Comparison of ENCODE assay signal across 2 cellular contexts in genomic region chr6:159829515-159829914, GRCh38.
TF ChIP-seq lines count a peak whose summit lies in the region.

No MANE protein-coding gene starts in this region.

TF ChIP-seq in SK-N-SH, 30 proteins besides CTCF, POLR2A, EP300 and RAD21 (continued from another document):
- TF ChIP-seq PBX3 (IDR thresholded peaks at IDR 0.05) (no peak), RXRA (IDR thresholded peaks at IDR 0.05; ENCODE audit: borderline replicate concordance, low read depth) (no peak), CHD2 (IDR thresholded peaks at IDR 0.05; ENCODE audit: low read length, partially characterized antibody) (no peak), FOXM1 (IDR thresholded peaks at IDR 0.05; ENCODE audit: low read depth) (no peak), NFIC (IDR thresholded peaks at IDR 0.05; ENCODE audit: borderline replicate concordance) (no peak), RCOR1 (IDR thresholded peaks at IDR 0.05; ENCODE audit: low read length) (no peak), ELF1 (IDR thresholded peaks at IDR 0.05) (no peak), NRF1 (IDR thresholded peaks at IDR 0.05; ENCODE audit: low read depth, low read length) (no peak), FOSL2 (IDR thresholded peaks at IDR 0.05; ENCODE audit: borderline replicate concordance, low read depth) (no peak), IRF3 (IDR thresholded peaks at IDR 0.05; ENCODE audit: low read depth, low read length) (no peak), YY1 (IDR thresholded peaks at IDR 0.05; ENCODE audit: low read depth) (no peak), TCF12 (IDR thresholded peaks at IDR 0.05) (no peak), TAF1 (IDR thresholded peaks at IDR 0.05; ENCODE audit: borderline replicate concordance, low read depth, low read length) (no peak)
- TF ChIP-seq, protein P1, sequence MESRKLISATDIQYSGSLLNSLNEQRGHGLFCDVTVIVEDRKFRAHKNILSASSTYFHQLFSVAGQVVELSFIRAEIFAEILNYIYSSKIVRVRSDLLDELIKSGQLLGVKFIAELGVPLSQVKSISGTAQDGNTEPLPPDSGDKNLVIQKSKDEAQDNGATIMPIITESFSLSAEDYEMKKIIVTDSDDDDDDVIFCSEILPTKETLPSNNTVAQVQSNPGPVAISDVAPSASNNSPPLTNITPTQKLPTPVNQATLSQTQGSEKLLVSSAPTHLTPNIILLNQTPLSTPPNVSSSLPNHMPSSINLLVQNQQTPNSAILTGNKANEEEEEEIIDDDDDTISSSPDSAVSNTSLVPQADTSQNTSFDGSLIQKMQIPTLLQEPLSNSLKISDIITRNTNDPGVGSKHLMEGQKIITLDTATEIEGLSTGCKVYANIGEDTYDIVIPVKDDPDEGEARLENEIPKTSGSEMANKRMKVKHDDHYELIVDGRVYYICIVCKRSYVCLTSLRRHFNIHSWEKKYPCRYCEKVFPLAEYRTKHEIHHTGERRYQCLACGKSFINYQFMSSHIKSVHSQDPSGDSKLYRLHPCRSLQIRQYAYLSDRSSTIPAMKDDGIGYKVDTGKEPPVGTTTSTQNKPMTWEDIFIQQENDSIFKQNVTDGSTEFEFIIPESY (IDR thresholded peaks at IDR 0.05; ENCODE audit: borderline replicate concordance, low read depth) = no peak
- TF ChIP-seq, protein P2, sequence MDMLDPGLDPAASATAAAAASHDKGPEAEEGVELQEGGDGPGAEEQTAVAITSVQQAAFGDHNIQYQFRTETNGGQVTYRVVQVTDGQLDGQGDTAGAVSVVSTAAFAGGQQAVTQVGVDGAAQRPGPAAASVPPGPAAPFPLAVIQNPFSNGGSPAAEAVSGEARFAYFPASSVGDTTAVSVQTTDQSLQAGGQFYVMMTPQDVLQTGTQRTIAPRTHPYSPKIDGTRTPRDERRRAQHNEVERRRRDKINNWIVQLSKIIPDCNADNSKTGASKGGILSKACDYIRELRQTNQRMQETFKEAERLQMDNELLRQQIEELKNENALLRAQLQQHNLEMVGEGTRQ (IDR thresholded peaks at IDR 0.05; ENCODE audit: borderline replicate concordance, low read depth, low read length) = no peak

TF ChIP-seq in SK-N-SH treated with all-trans-retinoic acid at 6 μM for 48 hours, 23 proteins besides CTCF, POLR2A, EP300 and RAD21 (continued from another document):
- TF ChIP-seq, protein P3, sequence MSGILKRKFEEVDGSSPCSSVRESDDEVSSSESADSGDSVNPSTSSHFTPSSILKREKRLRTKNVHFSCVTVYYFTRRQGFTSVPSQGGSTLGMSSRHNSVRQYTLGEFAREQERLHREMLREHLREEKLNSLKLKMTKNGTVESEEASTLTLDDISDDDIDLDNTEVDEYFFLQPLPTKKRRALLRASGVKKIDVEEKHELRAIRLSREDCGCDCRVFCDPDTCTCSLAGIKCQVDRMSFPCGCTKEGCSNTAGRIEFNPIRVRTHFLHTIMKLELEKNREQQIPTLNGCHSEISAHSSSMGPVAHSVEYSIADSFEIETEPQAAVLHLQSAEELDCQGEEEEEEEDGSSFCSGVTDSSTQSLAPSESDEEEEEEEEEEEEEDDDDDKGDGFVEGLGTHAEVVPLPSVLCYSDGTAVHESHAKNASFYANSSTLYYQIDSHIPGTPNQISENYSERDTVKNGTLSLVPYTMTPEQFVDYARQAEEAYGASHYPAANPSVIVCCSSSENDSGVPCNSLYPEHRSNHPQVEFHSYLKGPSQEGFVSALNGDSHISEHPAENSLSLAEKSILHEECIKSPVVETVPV (CRISPR knock-in tag; IDR thresholded peaks at IDR 0.05) = no peak
- no peak for TF ChIP-seq ESRRG (CRISPR knock-in tag; IDR thresholded peaks at IDR 0.05)
- TF ChIP-seq, protein P4, sequence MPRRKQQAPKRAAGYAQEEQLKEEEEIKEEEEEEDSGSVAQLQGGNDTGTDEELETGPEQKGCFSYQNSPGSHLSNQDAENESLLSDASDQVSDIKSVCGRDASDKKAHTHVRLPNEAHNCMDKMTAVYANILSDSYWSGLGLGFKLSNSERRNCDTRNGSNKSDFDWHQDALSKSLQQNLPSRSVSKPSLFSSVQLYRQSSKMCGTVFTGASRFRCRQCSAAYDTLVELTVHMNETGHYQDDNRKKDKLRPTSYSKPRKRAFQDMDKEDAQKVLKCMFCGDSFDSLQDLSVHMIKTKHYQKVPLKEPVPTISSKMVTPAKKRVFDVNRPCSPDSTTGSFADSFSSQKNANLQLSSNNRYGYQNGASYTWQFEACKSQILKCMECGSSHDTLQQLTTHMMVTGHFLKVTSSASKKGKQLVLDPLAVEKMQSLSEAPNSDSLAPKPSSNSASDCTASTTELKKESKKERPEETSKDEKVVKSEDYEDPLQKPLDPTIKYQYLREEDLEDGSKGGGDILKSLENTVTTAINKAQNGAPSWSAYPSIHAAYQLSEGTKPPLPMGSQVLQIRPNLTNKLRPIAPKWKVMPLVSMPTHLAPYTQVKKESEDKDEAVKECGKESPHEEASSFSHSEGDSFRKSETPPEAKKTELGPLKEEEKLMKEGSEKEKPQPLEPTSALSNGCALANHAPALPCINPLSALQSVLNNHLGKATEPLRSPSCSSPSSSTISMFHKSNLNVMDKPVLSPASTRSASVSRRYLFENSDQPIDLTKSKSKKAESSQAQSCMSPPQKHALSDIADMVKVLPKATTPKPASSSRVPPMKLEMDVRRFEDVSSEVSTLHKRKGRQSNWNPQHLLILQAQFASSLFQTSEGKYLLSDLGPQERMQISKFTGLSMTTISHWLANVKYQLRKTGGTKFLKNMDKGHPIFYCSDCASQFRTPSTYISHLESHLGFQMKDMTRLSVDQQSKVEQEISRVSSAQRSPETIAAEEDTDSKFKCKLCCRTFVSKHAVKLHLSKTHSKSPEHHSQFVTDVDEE (CRISPR knock-in tag; IDR thresholded peaks at IDR 0.05) = no peak
- TF ChIP-seq CREB5 (CRISPR knock-in tag; IDR thresholded peaks at IDR 0.05; ENCODE audit: low read depth) = no peak
- TF ChIP-seq CSDC2 (CRISPR knock-in tag; IDR thresholded peaks at IDR 0.05) = no peak
